In genomic region chr13:100659578-100659977, GRCh38 we compare ENCODE assay signal across 1 cellular context.
TF ChIP-seq lines count a peak whose summit lies in the region.

No MANE protein-coding gene starts in this region.

TF ChIP-seq in GM23338, 12 proteins besides CTCF, POLR2A, EP300 and RAD21:
- no peak for TF ChIP-seq ZNF114 (CRISPR knock-in tag; IDR thresholded peaks at IDR 0.05)
- TF ChIP-seq STAT1 (IDR thresholded peaks at IDR 0.05; ENCODE audit: unreplicated experiment) = no peak
- TF ChIP-seq EZH2 (IDR thresholded peaks at IDR 0.05; ENCODE audit: low read depth, unreplicated experiment) = no peak
- no peak for TF ChIP-seq POLR2AphosphoS5 (IDR thresholded peaks at IDR 0.05; ENCODE audit: low read depth)
- no peak for TF ChIP-seq EZH2phosphoT487 (IDR thresholded peaks at IDR 0.05; ENCODE audit: unreplicated experiment)
- no peak for TF ChIP-seq ETS1 (IDR thresholded peaks at IDR 0.05)
- TF ChIP-seq JUNB (IDR thresholded peaks at IDR 0.05; ENCODE audit: unreplicated experiment) = no peak
- TF ChIP-seq CREB1 (CRISPR knock-in tag; IDR thresholded peaks at IDR 0.05; ENCODE audit: low read depth) = no peak
- no peak for TF ChIP-seq NANOG (IDR thresholded peaks at IDR 0.05; ENCODE audit: borderline replicate concordance)
- TF ChIP-seq REST (IDR thresholded peaks at IDR 0.05; ENCODE audit: unreplicated experiment) = no peak
- no peak for TF ChIP-seq ZNF331 (CRISPR knock-in tag; IDR thresholded peaks at IDR 0.05; ENCODE audit: low read depth)
- TF ChIP-seq ZNF462 (CRISPR knock-in tag; IDR thresholded peaks at IDR 0.05) = no peak
